ENCODE assay signal across 1 cellular context in the genomic region with DNA sequence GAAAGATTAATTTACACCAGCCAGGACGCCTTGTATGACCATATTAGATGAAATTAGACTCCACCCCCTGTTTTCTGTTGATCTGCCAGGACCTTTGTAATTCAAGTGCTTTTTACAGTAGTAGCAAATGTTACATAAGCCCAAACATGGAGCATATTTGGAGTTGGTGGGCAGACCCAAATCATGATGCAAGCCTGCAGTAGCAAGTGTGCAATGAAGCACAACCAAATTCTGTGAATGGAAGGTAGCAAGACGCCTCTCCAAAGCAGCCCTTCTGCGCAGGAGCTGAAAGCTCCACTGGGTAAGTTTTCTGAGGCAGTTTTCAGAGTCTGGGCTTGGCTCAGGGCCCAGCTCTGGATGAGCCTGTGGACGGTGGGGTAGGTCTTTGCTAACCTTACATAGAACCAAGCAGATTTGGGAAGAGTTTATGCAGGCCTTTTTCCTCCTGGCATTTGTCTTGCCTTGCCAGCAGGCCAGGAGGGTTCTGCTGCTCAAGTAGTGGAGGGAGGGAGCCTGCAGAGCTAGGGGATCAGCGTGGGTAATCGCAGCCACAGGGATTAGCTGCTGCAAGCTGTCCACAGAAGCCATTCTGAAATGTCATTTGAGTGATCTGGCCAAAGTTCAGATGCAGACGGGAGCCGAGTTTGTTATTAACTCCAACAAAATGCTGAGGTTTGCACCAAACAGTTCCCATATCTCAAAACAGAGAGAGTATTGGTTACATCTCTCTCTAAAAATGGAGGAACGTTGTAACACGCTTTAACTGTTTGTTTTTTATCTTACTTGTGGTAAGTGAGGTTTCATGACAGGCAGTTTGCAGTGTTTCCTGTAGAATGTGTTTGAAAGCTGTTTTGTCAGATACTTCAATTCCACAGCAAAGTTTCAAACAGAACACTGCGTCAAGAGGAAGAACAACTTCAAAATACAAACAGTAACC.
A peak's percentile ranks its signal among the peaks of the same experiment; 100 is the strongest.
TF ChIP-seq lines count a peak whose summit lies in the region.

No MANE protein-coding gene starts in this region.

TF ChIP-seq in HepG2, 621 proteins besides CTCF, POLR2A, EP300 and RAD21 (continued from another document and continues in another):
- TF ChIP-seq, protein P1, sequence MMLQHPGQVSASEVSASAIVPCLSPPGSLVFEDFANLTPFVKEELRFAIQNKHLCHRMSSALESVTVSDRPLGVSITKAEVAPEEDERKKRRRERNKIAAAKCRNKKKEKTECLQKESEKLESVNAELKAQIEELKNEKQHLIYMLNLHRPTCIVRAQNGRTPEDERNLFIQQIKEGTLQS (CRISPR knock-in tag; IDR thresholded peaks at IDR 0.05) = no peak
- TF ChIP-seq ZFX (CRISPR knock-in tag; IDR thresholded peaks at IDR 0.05; ENCODE audit: low read depth) (peak; percentile 66; the same call in 1 of the 2 replicates), ONECUT2 (CRISPR knock-in tag; IDR thresholded peaks at IDR 0.05) (no peak), ZFP62 (CRISPR knock-in tag; IDR thresholded peaks at IDR 0.05) (no peak), HHEX (CRISPR knock-in tag; IDR thresholded peaks at IDR 0.05) (0 out of 2 replicates have a peak, but pooled peaks have one; percentile 20), LCORL (IDR thresholded peaks at IDR 0.05) (no peak), LCORL (CRISPR knock-in tag; IDR thresholded peaks at IDR 0.05) (no peak), CHCHD3 (CRISPR knock-in tag; IDR thresholded peaks at IDR 0.05) (no peak), ZNF703 (CRISPR knock-in tag; IDR thresholded peaks at IDR 0.05; ENCODE audit: borderline replicate concordance) (no peak), REPIN1 (CRISPR knock-in tag; IDR thresholded peaks at IDR 0.05; ENCODE audit: borderline replicate concordance, low read depth) (0 out of 2 replicates have a peak, but pooled peaks have one; percentile 23), ZFP90 (CRISPR knock-in tag; IDR thresholded peaks at IDR 0.05; ENCODE audit: borderline replicate concordance) (peak; percentile 64; the same call in 1 of the 2 replicates), ZNF264 (CRISPR knock-in tag; IDR thresholded peaks at IDR 0.05) (no peak), ZZZ3 (CRISPR knock-in tag; IDR thresholded peaks at IDR 0.05; ENCODE audit: borderline replicate concordance) (no peak), ZNF20 (CRISPR knock-in tag; IDR thresholded peaks at IDR 0.05) (0 out of 2 replicates have a peak, but pooled peaks have one; percentile 27), RBM22 (optimal IDR thresholded peaks at IDR 0.05; ENCODE audit: low read length) (peak; percentile 61), MTA3 (CRISPR knock-in tag; IDR thresholded peaks at IDR 0.05) (no peak), ZKSCAN8 (CRISPR knock-in tag; IDR thresholded peaks at IDR 0.05; ENCODE audit: borderline replicate concordance) (0 out of 2 replicates have a peak, but pooled peaks have one; percentile 20), JUND (CRISPR knock-in tag; IDR thresholded peaks at IDR 0.05) (no peak), SSRP1 (CRISPR knock-in tag; IDR thresholded peaks at IDR 0.05) (peak; percentile 20; the same call in 1 of the 2 replicates), ZNF451 (CRISPR knock-in tag; IDR thresholded peaks at IDR 0.05) (no peak), ZNF496 (CRISPR knock-in tag; IDR thresholded peaks at IDR 0.05; ENCODE audit: insufficient replicate concordance) (no peak), ZBTB42 (CRISPR knock-in tag; IDR thresholded peaks at IDR 0.05) (no peak), SRSF1 (optimal IDR thresholded peaks at IDR 0.05; ENCODE audit: low read depth, low read length) (no peak), HOXA5 (CRISPR knock-in tag; IDR thresholded peaks at IDR 0.05) (peak; percentile 51; the same call in 1 of the 2 replicates)
- TF ChIP-seq, protein P2, sequence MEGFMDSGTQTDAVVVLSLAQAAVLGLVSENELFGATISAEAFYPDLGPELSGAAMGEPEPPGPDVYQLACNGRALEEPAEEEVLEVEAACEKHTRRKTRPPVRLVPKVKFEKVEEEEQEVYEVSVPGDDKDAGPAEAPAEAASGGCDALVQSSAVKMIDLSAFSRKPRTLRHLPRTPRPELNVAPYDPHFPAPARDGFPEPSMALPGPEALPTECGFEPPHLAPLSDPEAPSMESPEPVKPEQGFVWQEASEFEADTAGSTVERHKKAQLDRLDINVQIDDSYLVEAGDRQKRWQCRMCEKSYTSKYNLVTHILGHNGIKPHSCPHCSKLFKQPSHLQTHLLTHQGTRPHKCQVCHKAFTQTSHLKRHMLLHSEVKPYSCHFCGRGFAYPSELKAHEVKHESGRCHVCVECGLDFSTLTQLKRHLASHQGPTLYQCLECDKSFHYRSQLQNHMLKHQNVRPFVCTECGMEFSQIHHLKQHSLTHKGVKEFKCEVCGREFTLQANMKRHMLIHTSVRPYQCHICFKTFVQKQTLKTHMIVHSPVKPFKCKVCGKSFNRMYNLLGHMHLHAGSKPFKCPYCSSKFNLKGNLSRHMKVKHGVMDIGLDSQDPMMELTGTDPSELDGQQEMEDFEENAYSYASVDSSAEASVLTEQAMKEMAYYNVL (CRISPR knock-in tag; IDR thresholded peaks at IDR 0.05; ENCODE audit: borderline replicate concordance) = peak; percentile 70; the same call in 1 of the 2 replicates
- TF ChIP-seq, protein P3, sequence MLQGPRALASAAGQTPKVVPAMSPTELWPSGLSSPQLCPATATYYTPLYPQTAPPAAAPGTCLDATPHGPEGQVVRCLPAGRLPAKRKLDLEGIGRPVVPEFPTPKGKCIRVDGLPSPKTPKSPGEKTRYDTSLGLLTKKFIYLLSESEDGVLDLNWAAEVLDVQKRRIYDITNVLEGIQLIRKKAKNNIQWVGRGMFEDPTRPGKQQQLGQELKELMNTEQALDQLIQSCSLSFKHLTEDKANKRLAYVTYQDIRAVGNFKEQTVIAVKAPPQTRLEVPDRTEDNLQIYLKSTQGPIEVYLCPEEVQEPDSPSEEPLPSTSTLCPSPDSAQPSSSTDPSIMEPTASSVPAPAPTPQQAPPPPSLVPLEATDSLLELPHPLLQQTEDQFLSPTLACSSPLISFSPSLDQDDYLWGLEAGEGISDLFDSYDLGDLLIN (CRISPR knock-in tag; IDR thresholded peaks at IDR 0.05; ENCODE audit: borderline replicate concordance) = no peak
- TF ChIP-seq, protein P4, sequence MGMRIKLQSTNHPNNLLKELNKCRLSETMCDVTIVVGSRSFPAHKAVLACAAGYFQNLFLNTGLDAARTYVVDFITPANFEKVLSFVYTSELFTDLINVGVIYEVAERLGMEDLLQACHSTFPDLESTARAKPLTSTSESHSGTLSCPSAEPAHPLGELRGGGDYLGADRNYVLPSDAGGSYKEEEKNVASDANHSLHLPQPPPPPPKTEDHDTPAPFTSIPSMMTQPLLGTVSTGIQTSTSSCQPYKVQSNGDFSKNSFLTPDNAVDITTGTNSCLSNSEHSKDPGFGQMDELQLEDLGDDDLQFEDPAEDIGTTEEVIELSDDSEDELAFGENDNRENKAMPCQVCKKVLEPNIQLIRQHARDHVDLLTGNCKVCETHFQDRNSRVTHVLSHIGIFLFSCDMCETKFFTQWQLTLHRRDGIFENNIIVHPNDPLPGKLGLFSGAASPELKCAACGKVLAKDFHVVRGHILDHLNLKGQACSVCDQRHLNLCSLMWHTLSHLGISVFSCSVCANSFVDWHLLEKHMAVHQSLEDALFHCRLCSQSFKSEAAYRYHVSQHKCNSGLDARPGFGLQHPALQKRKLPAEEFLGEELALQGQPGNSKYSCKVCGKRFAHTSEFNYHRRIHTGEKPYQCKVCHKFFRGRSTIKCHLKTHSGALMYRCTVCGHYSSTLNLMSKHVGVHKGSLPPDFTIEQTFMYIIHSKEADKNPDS (CRISPR knock-in tag; IDR thresholded peaks at IDR 0.05) = no peak
- TF ChIP-seq, protein P5, sequence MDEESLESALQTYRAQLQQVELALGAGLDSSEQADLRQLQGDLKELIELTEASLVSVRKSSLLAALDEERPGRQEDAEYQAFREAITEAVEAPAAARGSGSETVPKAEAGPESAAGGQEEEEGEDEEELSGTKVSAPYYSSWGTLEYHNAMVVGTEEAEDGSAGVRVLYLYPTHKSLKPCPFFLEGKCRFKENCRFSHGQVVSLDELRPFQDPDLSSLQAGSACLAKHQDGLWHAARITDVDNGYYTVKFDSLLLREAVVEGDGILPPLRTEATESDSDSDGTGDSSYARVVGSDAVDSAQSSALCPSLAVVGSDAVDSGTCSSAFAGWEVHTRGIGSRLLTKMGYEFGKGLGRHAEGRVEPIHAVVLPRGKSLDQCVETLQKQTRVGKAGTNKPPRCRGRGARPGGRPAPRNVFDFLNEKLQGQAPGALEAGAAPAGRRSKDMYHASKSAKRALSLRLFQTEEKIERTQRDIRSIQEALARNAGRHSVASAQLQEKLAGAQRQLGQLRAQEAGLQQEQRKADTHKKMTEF (CRISPR knock-in tag; IDR thresholded peaks at IDR 0.05) = no peak; the same call in 1 of the 2 replicates
- TF ChIP-seq, protein P6, sequence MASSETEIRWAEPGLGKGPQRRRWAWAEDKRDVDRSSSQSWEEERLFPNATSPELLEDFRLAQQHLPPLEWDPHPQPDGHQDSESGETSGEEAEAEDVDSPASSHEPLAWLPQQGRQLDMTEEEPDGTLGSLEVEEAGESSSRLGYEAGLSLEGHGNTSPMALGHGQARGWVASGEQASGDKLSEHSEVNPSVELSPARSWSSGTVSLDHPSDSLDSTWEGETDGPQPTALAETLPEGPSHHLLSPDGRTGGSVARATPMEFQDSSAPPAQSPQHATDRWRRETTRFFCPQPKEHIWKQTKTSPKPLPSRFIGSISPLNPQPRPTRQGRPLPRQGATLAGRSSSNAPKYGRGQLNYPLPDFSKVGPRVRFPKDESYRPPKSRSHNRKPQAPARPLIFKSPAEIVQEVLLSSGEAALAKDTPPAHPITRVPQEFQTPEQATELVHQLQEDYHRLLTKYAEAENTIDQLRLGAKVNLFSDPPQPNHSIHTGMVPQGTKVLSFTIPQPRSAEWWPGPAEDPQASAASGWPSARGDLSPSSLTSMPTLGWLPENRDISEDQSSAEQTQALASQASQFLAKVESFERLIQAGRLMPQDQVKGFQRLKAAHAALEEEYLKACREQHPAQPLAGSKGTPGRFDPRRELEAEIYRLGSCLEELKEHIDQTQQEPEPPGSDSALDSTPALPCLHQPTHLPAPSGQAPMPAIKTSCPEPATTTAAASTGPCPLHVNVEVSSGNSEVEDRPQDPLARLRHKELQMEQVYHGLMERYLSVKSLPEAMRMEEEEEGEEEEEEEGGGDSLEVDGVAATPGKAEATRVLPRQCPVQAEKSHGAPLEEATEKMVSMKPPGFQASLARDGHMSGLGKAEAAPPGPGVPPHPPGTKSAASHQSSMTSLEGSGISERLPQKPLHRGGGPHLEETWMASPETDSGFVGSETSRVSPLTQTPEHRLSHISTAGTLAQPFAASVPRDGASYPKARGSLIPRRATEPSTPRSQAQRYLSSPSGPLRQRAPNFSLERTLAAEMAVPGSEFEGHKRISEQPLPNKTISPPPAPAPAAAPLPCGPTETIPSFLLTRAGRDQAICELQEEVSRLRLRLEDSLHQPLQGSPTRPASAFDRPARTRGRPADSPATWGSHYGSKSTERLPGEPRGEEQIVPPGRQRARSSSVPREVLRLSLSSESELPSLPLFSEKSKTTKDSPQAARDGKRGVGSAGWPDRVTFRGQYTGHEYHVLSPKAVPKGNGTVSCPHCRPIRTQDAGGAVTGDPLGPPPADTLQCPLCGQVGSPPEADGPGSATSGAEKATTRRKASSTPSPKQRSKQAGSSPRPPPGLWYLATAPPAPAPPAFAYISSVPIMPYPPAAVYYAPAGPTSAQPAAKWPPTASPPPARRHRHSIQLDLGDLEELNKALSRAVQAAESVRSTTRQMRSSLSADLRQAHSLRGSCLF (CRISPR knock-in tag; IDR thresholded peaks at IDR 0.05; ENCODE audit: borderline replicate concordance) = no peak
- TF ChIP-seq, protein P7, sequence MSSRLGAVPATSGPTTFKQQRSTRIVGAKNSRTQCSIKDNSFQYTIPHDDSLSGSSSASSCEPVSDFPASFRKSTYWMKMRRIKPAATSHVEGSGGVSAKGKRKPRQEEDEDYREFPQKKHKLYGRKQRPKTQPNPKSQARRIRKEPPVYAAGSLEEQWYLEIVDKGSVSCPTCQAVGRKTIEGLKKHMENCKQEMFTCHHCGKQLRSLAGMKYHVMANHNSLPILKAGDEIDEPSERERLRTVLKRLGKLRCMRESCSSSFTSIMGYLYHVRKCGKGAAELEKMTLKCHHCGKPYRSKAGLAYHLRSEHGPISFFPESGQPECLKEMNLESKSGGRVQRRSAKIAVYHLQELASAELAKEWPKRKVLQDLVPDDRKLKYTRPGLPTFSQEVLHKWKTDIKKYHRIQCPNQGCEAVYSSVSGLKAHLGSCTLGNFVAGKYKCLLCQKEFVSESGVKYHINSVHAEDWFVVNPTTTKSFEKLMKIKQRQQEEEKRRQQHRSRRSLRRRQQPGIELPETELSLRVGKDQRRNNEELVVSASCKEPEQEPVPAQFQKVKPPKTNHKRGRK (CRISPR knock-in tag; IDR thresholded peaks at IDR 0.05) = no peak
- TF ChIP-seq, protein P8, sequence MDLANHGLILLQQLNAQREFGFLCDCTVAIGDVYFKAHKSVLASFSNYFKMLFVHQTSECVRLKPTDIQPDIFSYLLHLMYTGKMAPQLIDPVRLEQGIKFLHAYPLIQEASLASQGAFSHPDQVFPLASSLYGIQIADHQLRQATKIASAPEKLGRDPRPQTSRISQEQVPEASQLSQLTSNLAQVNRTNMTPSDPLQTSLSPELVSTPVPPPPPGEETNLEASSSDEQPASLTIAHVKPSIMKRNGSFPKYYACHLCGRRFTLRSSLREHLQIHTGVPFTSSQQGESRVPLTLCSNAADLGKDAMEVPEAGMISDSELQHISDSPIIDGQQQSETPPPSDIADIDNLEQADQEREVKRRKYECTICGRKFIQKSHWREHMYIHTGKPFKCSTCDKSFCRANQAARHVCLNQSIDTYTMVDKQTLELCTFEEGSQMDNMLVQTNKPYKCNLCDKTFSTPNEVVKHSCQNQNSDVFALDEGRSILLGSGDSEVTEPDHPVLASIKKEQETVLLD (CRISPR knock-in tag; IDR thresholded peaks at IDR 0.05; ENCODE audit: low read depth) = no peak
- TF ChIP-seq, protein P9, sequence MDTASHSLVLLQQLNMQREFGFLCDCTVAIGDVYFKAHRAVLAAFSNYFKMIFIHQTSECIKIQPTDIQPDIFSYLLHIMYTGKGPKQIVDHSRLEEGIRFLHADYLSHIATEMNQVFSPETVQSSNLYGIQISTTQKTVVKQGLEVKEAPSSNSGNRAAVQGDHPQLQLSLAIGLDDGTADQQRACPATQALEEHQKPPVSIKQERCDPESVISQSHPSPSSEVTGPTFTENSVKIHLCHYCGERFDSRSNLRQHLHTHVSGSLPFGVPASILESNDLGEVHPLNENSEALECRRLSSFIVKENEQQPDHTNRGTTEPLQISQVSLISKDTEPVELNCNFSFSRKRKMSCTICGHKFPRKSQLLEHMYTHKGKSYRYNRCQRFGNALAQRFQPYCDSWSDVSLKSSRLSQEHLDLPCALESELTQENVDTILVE (CRISPR knock-in tag; IDR thresholded peaks at IDR 0.05) = peak; percentile 53
- TF ChIP-seq, protein P10, sequence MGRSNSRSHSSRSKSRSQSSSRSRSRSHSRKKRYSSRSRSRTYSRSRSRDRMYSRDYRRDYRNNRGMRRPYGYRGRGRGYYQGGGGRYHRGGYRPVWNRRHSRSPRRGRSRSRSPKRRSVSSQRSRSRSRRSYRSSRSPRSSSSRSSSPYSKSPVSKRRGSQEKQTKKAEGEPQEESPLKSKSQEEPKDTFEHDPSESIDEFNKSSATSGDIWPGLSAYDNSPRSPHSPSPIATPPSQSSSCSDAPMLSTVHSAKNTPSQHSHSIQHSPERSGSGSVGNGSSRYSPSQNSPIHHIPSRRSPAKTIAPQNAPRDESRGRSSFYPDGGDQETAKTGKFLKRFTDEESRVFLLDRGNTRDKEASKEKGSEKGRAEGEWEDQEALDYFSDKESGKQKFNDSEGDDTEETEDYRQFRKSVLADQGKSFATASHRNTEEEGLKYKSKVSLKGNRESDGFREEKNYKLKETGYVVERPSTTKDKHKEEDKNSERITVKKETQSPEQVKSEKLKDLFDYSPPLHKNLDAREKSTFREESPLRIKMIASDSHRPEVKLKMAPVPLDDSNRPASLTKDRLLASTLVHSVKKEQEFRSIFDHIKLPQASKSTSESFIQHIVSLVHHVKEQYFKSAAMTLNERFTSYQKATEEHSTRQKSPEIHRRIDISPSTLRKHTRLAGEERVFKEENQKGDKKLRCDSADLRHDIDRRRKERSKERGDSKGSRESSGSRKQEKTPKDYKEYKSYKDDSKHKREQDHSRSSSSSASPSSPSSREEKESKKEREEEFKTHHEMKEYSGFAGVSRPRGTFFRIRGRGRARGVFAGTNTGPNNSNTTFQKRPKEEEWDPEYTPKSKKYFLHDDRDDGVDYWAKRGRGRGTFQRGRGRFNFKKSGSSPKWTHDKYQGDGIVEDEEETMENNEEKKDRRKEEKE (IDR thresholded peaks at IDR 0.05) = no peak
